ENCODE assay signal across 8 cellular contexts in genomic region chr16:154223-155030, GRCh38. TPM values are rescaled to one million over a fixed set of nuclear protein-coding genes. Genes with fewer than 3 reads are reported as not detected.
DNase-seq lines count a peak whose midpoint lies in the region; ATAC-seq, FAIRE-seq and TF ChIP-seq lines count a peak whose summit lies in the region.

No MANE protein-coding gene starts in this region.

- peaks cover 44% of the 10 kb centered on the region for H3K27me3 Mint-ChIP-seq in astrocyte (ENCODE audit: low read depth, unreplicated experiment)

- H3K27me3 ChIP-seq in BE2C (peaks cover 24% of the 10 kb centered on the region), astrocyte (ENCODE audit: insufficient read depth, low read length) (peaks cover 19% of the 10 kb centered on the region)

- no peak overlapping the region for H3K27ac ChIP-seq in astrocyte (ENCODE audit: low read depth, low read length)

- peaks cover 3% of the 10 kb centered on the region; the same call in 1 of the 2 replicates for H3K4me1 ChIP-seq in BE2C
- H3K4me1 ChIP-seq in astrocyte (ENCODE audit: insufficient read depth, low read length), result peaks cover 7% of the 10 kb centered on the region

- H3K79me2 ChIP-seq in astrocyte (ENCODE audit: insufficient read depth, low read length), result no peaks in the 10 kb centered on the region

- ATAC-seq in stimulated activated naive CD8-positive, alpha-beta T cell treated with anti-CD3 and anti-CD28 coated beads, Interleukin-15, Interleukin-2, amounts not matched to agents 100 U/mL and 50 U/mL, for 24 hours, result no peak
- ATAC-seq in HG02870 (IDR thresholded peaks at IDR 0.05; ENCODE audit: unreplicated experiment), result no peak

- peak; percentile 53 for DNase-seq in BE2C
- peak; percentile 40 for DNase-seq in HEK293T (ENCODE audit: extremely low spot score)
- peak; percentile 29 for DNase-seq in astrocyte (ENCODE audit: low read depth)
- peak; percentile 73 for DNase-seq in iPS-NIHi11 (ENCODE audit: low spot score)
- DNase-seq in stimulated activated naive CD8-positive, alpha-beta T cell treated with anti-CD3 and anti-CD28 coated beads, Interleukin-15, Interleukin-2, amounts not matched to agents 100 U/mL and 50 U/mL, for 24 hours, result peak; percentile 24
- DNase-seq in MV-4-11 (lab: John Stamatoyannopoulos, UW), result no peak
- DNase-seq in NK-92 (lab: John Stamatoyannopoulos, UW; ENCODE audit: unreplicated experiment), result no peak

- no peaks in the 10 kb centered on the region for H4K20me1 ChIP-seq in astrocyte (ENCODE audit: insufficient read depth, low read length)

- FAIRE-seq in astrocyte (lab: Jason Lieb, UNC), result no peak

- H2AFZ ChIP-seq in astrocyte (ENCODE audit: low read depth, low read length), result peak overlapping the region; percentile 7

- peaks cover 4% of the 10 kb centered on the region for H3K4me1 Mint-ChIP-seq in astrocyte (ENCODE audit: low read depth, unreplicated experiment)

- POLR2A ChIA-PET in HEK293T (lab: Yijun Ruan, JAX), result no interaction called here

- H3K4me2 ChIP-seq in astrocyte (ENCODE audit: low read length), result peak overlapping the region; percentile 88

- peak overlapping the region; percentile 85 for H3K4me3 Mint-ChIP-seq in astrocyte (ENCODE audit: unreplicated experiment)

- CTCF ChIA-PET in HEK293T (lab: Yijun Ruan, JAX), result no interaction called here

- no peak overlapping the region for H3K9ac ChIP-seq in astrocyte (ENCODE audit: low read length)

- H3K36me3 ChIP-seq in BE2C (no peaks in the 10 kb centered on the region), astrocyte (ENCODE audit: insufficient read depth, low read length) (no peaks in the 10 kb centered on the region)

- no peak for TF ChIP-seq CTCF in BE2C (IDR thresholded peaks at IDR 0.05; ENCODE audit: low read depth, low read length)
- TF ChIP-seq CTCF in astrocyte (IDR thresholded peaks at IDR 0.05; ENCODE audit: insufficient read depth, low read depth, low read length), result no peak

- H3K9me3 Mint-ChIP-seq in astrocyte (ENCODE audit: unreplicated experiment), result peaks cover 2% of the 10 kb centered on the region

- peak overlapping the region; percentile 50 for H3K27ac Mint-ChIP-seq in astrocyte (ENCODE audit: unreplicated experiment)

- peaks cover 3% of the 10 kb centered on the region for H3K36me3 Mint-ChIP-seq in astrocyte (ENCODE audit: low read depth, unreplicated experiment)

- H3K9me3 ChIP-seq in BE2C (no peaks in the 10 kb centered on the region), astrocyte (ENCODE audit: insufficient read depth, low read depth, low read length) (no peaks in the 10 kb centered on the region)

- H3K4me3 ChIP-seq in BE2C (ENCODE audit: low read depth, low read length), result peak overlapping the region; percentile 66
- peak overlapping the region; percentile 52 for H3K4me3 ChIP-seq in astrocyte (ENCODE audit: insufficient read depth, low read depth, low read length)

TF ChIP-seq in HEK293T, 16 proteins besides CTCF, POLR2A, EP300 and RAD21:
- no peak for TF ChIP-seq TARDBP (IDR thresholded peaks at IDR 0.05)
- TF ChIP-seq L3MBTL2 (conservative IDR thresholded peaks at IDR 0.05), result peak; percentile 75
- TF ChIP-seq FOXK2 (IDR thresholded peaks at IDR 0.05), result no peak
- TF ChIP-seq FOXA1 (IDR thresholded peaks at IDR 0.05), result no peak
- TF ChIP-seq LEF1 (IDR thresholded peaks at IDR 0.05; ENCODE audit: borderline replicate concordance), result no peak

RNA-seq across cellular contexts. Expression of gene HBZ, which starts 2.0 kb away (rescaled TPM):
- not detected for polyA plus RNA-seq in BE2C (2012; ENCODE audit: insufficient read depth, insufficient read length, low read depth)
- not detected in 2 replicates for total RNA-seq in astrocyte

RNA-seq across cellular contexts. Expression of gene HBM, which starts 11.4 kb away (rescaled TPM):
- polyA plus RNA-seq in BE2C (2012; ENCODE audit: insufficient read depth, insufficient read length, low read depth), result not detected
- not detected in 2 replicates for total RNA-seq in astrocyte

RNA-seq across cellular contexts. Expression of gene NPRL3, which starts 16.0 kb away (rescaled TPM):
- 63.0 TPM for polyA plus RNA-seq in BE2C (2012; ENCODE audit: insufficient read depth, insufficient read length, low read depth)
- total RNA-seq in astrocyte, result 23.5 and 29.0 TPM in 2 replicates

RNA-seq across cellular contexts. Expression of gene HBA2, which starts 18.2 kb away (rescaled TPM):
- polyA plus RNA-seq in BE2C (2012; ENCODE audit: insufficient read depth, insufficient read length, low read depth), result not detected
- 1.4 TPM in 1 of 2 replicates, not detected in the other for total RNA-seq in astrocyte

RNA-seq across cellular contexts. Expression of gene HBA1, which starts 22.1 kb away (rescaled TPM):
- not detected for polyA plus RNA-seq in BE2C (2012; ENCODE audit: insufficient read depth, insufficient read length, low read depth)
- total RNA-seq in astrocyte, result 1.6 TPM in 1 of 2 replicates, not detected in the other

Comparison
In these comparisons a context has a peak if more than half of its experiments do, and no peak if none do; other contexts are left out.
1. DNase-seq: peak in BE2C (single experiment), HEK293T (single experiment), astrocyte (single experiment), iPS-NIHi11 (single experiment) and stimulated activated naive CD8-positive, alpha-beta T cell treated with anti-CD3 and anti-CD28 coated beads, Interleukin-15, Interleukin-2, amounts not matched to agents 100 U/mL and 50 U/mL, for 24 hours (single experiment); none in MV-4-11 (single experiment) and NK-92 (single experiment).